ENCODE assay signal across 8 cellular contexts in genomic region chr2:229800997-229801754, GRCh38.
DNase-seq lines count a peak whose midpoint lies in the region; ATAC-seq and TF ChIP-seq lines count a peak whose summit lies in the region.

No MANE protein-coding gene starts in this region.

- no peak overlapping the region for H3K4me3 Mint-ChIP-seq in memory B cell

- POLR2A ChIA-PET in GM10248 (lab: Yijun Ruan, JAX): no interaction called here

- no peak overlapping the region for H3K27ac Mint-ChIP-seq in memory B cell

- DNase-seq in GM10248 (ENCODE audit: extremely low spot score) (peak; percentile 67), NCI-H460 (ENCODE audit: extremely low read depth, low read depth) (peak; percentile 52), memory B cell (ENCODE audit: low spot score in 2 of 2) (peak; percentile 46 to 57)
- DNase-seq in activated CD4-positive, alpha-beta T cell treated with anti-CD3 and anti-CD28 coated beads, Interleukin-2, amount 50 U/mL, for 48 hours: peak; percentile 73 to 77
- DNase-seq in effector CD8-positive, alpha-beta T cell (lab: John Stamatoyannopoulos, UW): peak; percentile 32
- DNase-seq in stimulated activated CD8-positive, alpha-beta memory T cell treated with anti-CD3 and anti-CD28 coated beads, Interleukin-4, amount 100 ng/mL, for 1 hour (ENCODE audit: low read depth in 2 of 2, low spot score in 1 of 2): peak; percentile 32 to 58

- no peaks in the 10 kb centered on the region for H3K27me3 Mint-ChIP-seq in memory B cell

- H3K36me3 Mint-ChIP-seq in memory B cell: peaks cover 21% of the 10 kb centered on the region

- H3K4me1 Mint-ChIP-seq in memory B cell: no peaks in the 10 kb centered on the region

- peak; percentile 59 for TF ChIP-seq CTCF in GM10248 (IDR thresholded peaks at IDR 0.05; ENCODE audit: control extremely low read depth, extremely low read depth, low read depth, missing control alignments)

- CTCF ChIA-PET in GM10248 (lab: Yijun Ruan, JAX): interaction anchor here (0.6 to 8.7 kb wide), 32 partner anchors 10 to 997 kb away, joined by 3 to 72 read pairs (median 5); partner anchors contain the start of gene SLC16A14

- no peaks in the 10 kb centered on the region for H3K9me3 Mint-ChIP-seq in memory B cell

- ATAC-seq in HG02642 (IDR thresholded peaks at IDR 0.05; ENCODE audit: poor library complexity, unreplicated experiment) (peak; percentile 67), memory B cell (ENCODE audit: low read depth) (peak; percentile 66), HG02840 (IDR thresholded peaks at IDR 0.05; ENCODE audit: low FRiP score, unreplicated experiment) (no peak)
